Comparison of ENCODE assay signal across 8 cellular contexts in the genomic region with DNA sequence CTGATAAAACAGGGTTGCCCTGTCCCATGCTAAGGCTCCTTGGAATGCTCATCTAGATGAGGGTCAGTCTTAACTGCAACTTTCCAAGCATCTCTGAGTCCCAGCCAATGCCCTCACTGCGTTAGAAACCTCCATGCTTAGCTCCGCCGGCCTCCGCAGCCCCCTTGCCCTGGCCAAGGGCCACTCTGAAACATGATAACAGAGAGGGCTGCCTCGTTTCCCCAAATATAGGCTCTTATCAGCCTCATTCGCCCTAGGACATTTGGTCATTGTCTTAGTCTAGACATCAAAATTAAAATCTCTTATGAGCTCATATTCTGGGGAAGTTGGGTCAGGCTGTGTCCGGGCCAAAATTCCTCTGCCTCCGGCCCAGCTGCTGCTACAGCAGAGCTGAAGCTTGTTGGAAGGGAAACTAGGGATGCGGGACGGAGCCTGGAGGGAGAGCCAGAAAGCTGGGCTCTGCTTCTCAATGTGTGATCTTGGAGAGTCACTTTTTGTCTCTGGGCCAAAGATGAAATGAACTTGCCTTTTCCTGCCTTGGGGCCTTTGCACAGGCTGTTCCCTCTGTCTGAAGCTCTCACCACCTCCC.
DNase-seq lines count a peak whose midpoint lies in the region; ATAC-seq and TF ChIP-seq lines count a peak whose summit lies in the region.

No MANE protein-coding gene starts in this region.

- no peaks in the 10 kb centered on the region for H3F3A ChIP-seq in PC-3 (ENCODE audit: low read length, unreplicated experiment)

- POLR2A ChIA-PET in PC-3 (lab: Charles Lee; ENCODE audit: unreplicated experiment) = interaction anchor here (0.6 kb wide), 1 partner anchor 62 kb away, joined by 4 read pairs; no protein-coding TSS in a partner anchor

- BruUV-seq in PC-3 (replicated peaks; lab: Mats Ljungman, UMichigan) = no TSS peak

- DNase-seq in PC-3 (no peak), esophagus squamous epithelium (lab: John Stamatoyannopoulos, UW) (no peak), midbrain (lab: John Stamatoyannopoulos, UW) (peak; percentile 5), suprapubic skin (ENCODE audit: low spot score in 2 of 2) (peak; percentile 26 to 60), Karpas-422 (no peak)

- TF ChIP-seq POLR2A in esophagus squamous epithelium (IDR thresholded peaks at IDR 0.05) = no peak
- TF ChIP-seq POLR2A in suprapubic skin (IDR thresholded peaks at IDR 0.05) = no peak

- no peak for TF ChIP-seq CTCF in PC-3 (conservative IDR thresholded peaks at IDR 0.05; ENCODE audit: low read depth, low read length)
- no peak for TF ChIP-seq CTCF in esophagus squamous epithelium (IDR thresholded peaks at IDR 0.05)
- no peak for TF ChIP-seq CTCF in suprapubic skin (IDR thresholded peaks at IDR 0.05)

- H3K4me2 ChIP-seq in PC-3 (ENCODE audit: low read length) (no peak overlapping the region), Karpas-422 (ENCODE audit: low read depth, low read length, poor library complexity, severe bottlenecking) (no peak overlapping the region)

- no peaks in the 10 kb centered on the region for H3K27me3 ChIP-seq in PC-3 (ENCODE audit: low read length)
- peaks cover 0 to 22% (median 0%) of the 10 kb centered on the region in 4 donors for H3K27me3 ChIP-seq in esophagus squamous epithelium
- H3K27me3 ChIP-seq in suprapubic skin = peaks cover 4% of the 10 kb centered on the region
- H3K27me3 ChIP-seq in Karpas-422 (ENCODE audit: low read length) = no peaks in the 10 kb centered on the region

- H3K27ac ChIP-seq in PC-3 (ENCODE audit: low read length) = no peak overlapping the region
- H3K27ac ChIP-seq in esophagus squamous epithelium = peak overlapping the region; percentile 40 to 73 (median 58)
- H3K27ac ChIP-seq in suprapubic skin = no peak overlapping the region
- H3K27ac ChIP-seq in Karpas-422 (ENCODE audit: low read length) = no peak overlapping the region

- no peaks in the 10 kb centered on the region for H3K36me3 ChIP-seq in PC-3 (ENCODE audit: low read depth, low read length)
- H3K36me3 ChIP-seq in esophagus squamous epithelium = no peaks in the 10 kb centered on the region
- no peaks in the 10 kb centered on the region for H3K36me3 ChIP-seq in suprapubic skin
- no peaks in the 10 kb centered on the region for H3K36me3 ChIP-seq in Karpas-422 (ENCODE audit: insufficient read depth, low read length)

- intact Hi-C loops in PC-3 (cut with micrococcal nuclease) (loop anchor here (1.0 to 10.0 kb wide), 3 partner anchors 63 to 730 kb away; a partner anchor contains a TSS), esophagus squamous epithelium (cut with DNase I) (no loop called here)

- no peak overlapping the region for H3K9ac ChIP-seq in PC-3 (ENCODE audit: low read length)
- H3K9ac ChIP-seq in Karpas-422 (ENCODE audit: low read length) = no peak overlapping the region

- H3K4me1 ChIP-seq in PC-3 (ENCODE audit: insufficient read depth, low read length) = peaks cover 21% of the 10 kb centered on the region
- H3K4me1 ChIP-seq in esophagus squamous epithelium = peaks cover 0 to 30% (median 10%) of the 10 kb centered on the region in 3 donors
- peaks cover 14% of the 10 kb centered on the region for H3K4me1 ChIP-seq in suprapubic skin
- peaks cover 5% of the 10 kb centered on the region for H3K4me1 ChIP-seq in Karpas-422 (ENCODE audit: low read length)

- TF ChIP-seq EP300 in suprapubic skin (IDR thresholded peaks at IDR 0.05) = no peak

- CTCF ChIA-PET in PC-3 (lab: Charles Lee) = interaction anchor here (0.6 to 4.6 kb wide), 4 partner anchors 60 to 208 kb away, joined by 3 to 67 read pairs (median 7); no protein-coding TSS in a partner anchor

- ATAC-seq in PC-3 (no peak), GM21360 (IDR thresholded peaks at IDR 0.05; ENCODE audit: unreplicated experiment) (no peak), HG03159 (IDR thresholded peaks at IDR 0.05; ENCODE audit: unreplicated experiment) (no peak), HG02642 (IDR thresholded peaks at IDR 0.05; ENCODE audit: poor library complexity, unreplicated experiment) (no peak)

- WGBS in esophagus squamous epithelium, 2 donors = 58 to 73% methylated on average over 10 of the region's 10 CpGs
- 63% methylated on average over 10 of the region's 10 CpGs for WGBS in suprapubic skin

- H3K79me2 ChIP-seq in PC-3 (ENCODE audit: low read length) (no peaks in the 10 kb centered on the region), Karpas-422 (ENCODE audit: low read length) (no peaks in the 10 kb centered on the region)

- no peaks in the 10 kb centered on the region for H3K9me3 ChIP-seq in PC-3 (ENCODE audit: low read length)
- no peaks in the 10 kb centered on the region for H3K9me3 ChIP-seq in esophagus squamous epithelium
- H3K9me3 ChIP-seq in suprapubic skin = no peaks in the 10 kb centered on the region
- no peaks in the 10 kb centered on the region for H3K9me3 ChIP-seq in Karpas-422 (ENCODE audit: low read length)

- H4K20me1 ChIP-seq in PC-3 (ENCODE audit: low read length) (no peaks in the 10 kb centered on the region), Karpas-422 (ENCODE audit: insufficient read depth, low read depth, low read length) (0 out of 2 replicates have a peak, but pooled peaks cover 3% of the 10 kb centered on the region)

- no peak overlapping the region for H3K4me3 ChIP-seq in PC-3 (ENCODE audit: low read length)
- no peak overlapping the region for H3K4me3 ChIP-seq in esophagus squamous epithelium
- no peak overlapping the region for H3K4me3 ChIP-seq in suprapubic skin
- no peak overlapping the region for H3K4me3 ChIP-seq in Karpas-422 (ENCODE audit: low read length)

- H2AFZ ChIP-seq in PC-3 (ENCODE audit: low read length) (peak overlapping the region; percentile 77), Karpas-422 (ENCODE audit: low read length) (no peak overlapping the region)

- H3K9me2 ChIP-seq in PC-3 (replicated peaks; ENCODE audit: low read length) (no peaks in the 10 kb centered on the region), Karpas-422 (replicated peaks; ENCODE audit: insufficient read depth, low read length) (no peaks in the 10 kb centered on the region)

Comparison
In these comparisons a context has a peak if more than half of its experiments do, and no peak if none do; other contexts are left out.
1. DNase-seq: peak in midbrain (single experiment) and suprapubic skin (2 of 2); none in PC-3 (single experiment), esophagus squamous epithelium (single experiment) and Karpas-422 (single experiment).
2. H3K27ac ChIP-seq: peak in esophagus squamous epithelium (4 of 4); none in PC-3 (single experiment), suprapubic skin (single experiment) and Karpas-422 (single experiment).